Comparison of ENCODE assay signal across 17 cellular contexts in the genomic region with DNA sequence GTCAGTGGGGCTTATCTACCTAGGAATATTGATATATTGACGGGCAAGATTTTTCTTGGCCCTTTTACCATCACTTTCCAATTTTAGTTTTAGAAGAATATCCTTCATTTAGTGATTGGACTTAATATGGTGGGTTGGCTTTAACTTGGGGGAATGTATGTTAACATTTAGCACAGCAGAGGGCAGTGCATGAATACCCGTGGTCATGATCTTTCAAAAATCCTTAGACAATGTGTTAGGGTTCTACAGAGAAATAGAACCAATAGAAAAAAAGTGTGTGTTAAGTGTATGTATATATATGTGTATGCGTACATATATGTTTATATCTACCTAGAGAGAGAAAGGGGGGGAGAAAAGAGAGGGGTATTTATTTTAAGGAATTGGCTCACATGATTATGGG. TPM values are rescaled to one million over a fixed set of nuclear protein-coding genes. Genes with fewer than 3 reads are reported as not detected.
A peak's percentile ranks its signal among the peaks of the same experiment; 100 is the strongest.
DNase-seq lines count a peak whose midpoint lies in the region; ATAC-seq and TF ChIP-seq lines count a peak whose summit lies in the region.
"Had no signal": no experiment of that assay in that cellular context is flagged by ENCODE, and none has a peak within 500 bp of the region (broad histone marks: within the 10 kb centered on the region; RNA-seq: fewer than 3 reads in every experiment).

No MANE protein-coding gene starts in this region.

- peaks cover 6% of the 10 kb centered on the region; the same call in 1 of the 2 replicates for H3F3A ChIP-seq in MM.1S (ENCODE audit: insufficient read depth, low read length)

- TF ChIP-seq CTCF in GM12865 (IDR thresholded peaks at IDR 0.05; ENCODE audit: insufficient read depth, low read depth, low read length, missing control alignments) (peak; percentile 12), MM.1S (IDR thresholded peaks at IDR 0.05; ENCODE audit: low read length) (peak; percentile 24; the same call in 1 of the 2 replicates), cardiac fibroblast (IDR thresholded peaks at IDR 0.05; ENCODE audit: low read depth, low read length) (peak; percentile 24), osteoblast (IDR thresholded peaks at IDR 0.05; ENCODE audit: extremely low read depth, low read depth, low read length) (peak; percentile 32)

- H4K20me1 ChIP-seq in MM.1S (ENCODE audit: insufficient read depth, low read length), result no peaks in the 10 kb centered on the region
- no peaks in the 10 kb centered on the region for H4K20me1 ChIP-seq in osteoblast (ENCODE audit: insufficient read depth, low read length)

- H3K27me3 ChIP-seq in MM.1S (replicated peaks; ENCODE audit: insufficient read depth, low read length) (no peaks in the 10 kb centered on the region), osteoblast (ENCODE audit: insufficient read depth, low read length) (peaks cover 11% of the 10 kb centered on the region)
- H3K27me3 ChIP-seq: heart left ventricle, thyroid gland had no signal

- H3K27ac ChIP-seq in MM.1S (ENCODE audit: low read length) (no peak overlapping the region), osteoblast (ENCODE audit: low read depth, low read length) (no peak overlapping the region)
- H3K27ac ChIP-seq: heart left ventricle, thyroid gland had no signal

- DNase-seq in GM12865 (ENCODE audit: low read depth), result no peak
- DNase-seq in MM.1S, result no peak
- peak; percentile 6 to 14 for DNase-seq in cardiac fibroblast (ENCODE audit: low read depth in 2 of 2)
- DNase-seq in osteoblast (ENCODE audit: insufficient read length, low spot score, missing footprints), result no peak
- no peak for DNase-seq in stimulated activated CD4-positive, alpha-beta T cell treated with anti-CD3 and anti-CD28 coated beads, Interleukin-2, amount 100 ng/mL, for 24 hours
- no peak for DNase-seq in DMS79 (lab: John Stamatoyannopoulos, UW)
- DNase-seq: activated CD4-positive, CD25-positive, alpha-beta regulatory T cell treated with anti-CD3 and anti-CD28 coated beads, Interleukin-2, amount 50 U/mL, for 72 hours; activated T-cell treated with anti-CD3 and anti-CD28 coated beads for 4 hours; Caco-2; heart left ventricle; NCI-H1092; NCI-H446; stimulated activated CD4-positive, alpha-beta T cell treated with anti-CD3 and anti-CD28 coated beads, Interleukin-2, amount 100 ng/mL, for 48 hours; thyroid gland had no signal

- H3K4me3 ChIP-seq in GM12865 (ENCODE audit: low read depth, low read length) (no peak overlapping the region), MM.1S (ENCODE audit: low read length) (no peak overlapping the region), cardiac fibroblast (replicated peaks in 1 of 2; ENCODE audit: low read depth in 2 of 2, low read length in 2 of 2) (no peak overlapping the region), osteoblast (ENCODE audit: insufficient read depth, low read length) (no peak overlapping the region)
- H3K4me3 ChIP-seq: heart left ventricle, thyroid gland had no signal

- H3K36me3 ChIP-seq in MM.1S (replicated peaks; ENCODE audit: insufficient read depth, low read length), result no peaks in the 10 kb centered on the region
- H3K36me3 ChIP-seq in osteoblast (ENCODE audit: insufficient read depth, low read length), result no peaks in the 10 kb centered on the region
- H3K36me3 ChIP-seq: heart left ventricle, thyroid gland had no signal

- H3K79me2 ChIP-seq in MM.1S (ENCODE audit: low read length) (no peaks in the 10 kb centered on the region), osteoblast (ENCODE audit: insufficient read depth, low read length) (no peaks in the 10 kb centered on the region)

- H3K4me2 ChIP-seq in MM.1S (ENCODE audit: low read depth, low read length) (no peak overlapping the region), osteoblast (ENCODE audit: insufficient read depth, low read length) (no peak overlapping the region)

- no peaks in the 10 kb centered on the region for H3K9me3 ChIP-seq in MM.1S (replicated peaks; ENCODE audit: insufficient read depth, low read length)
- no peaks in the 10 kb centered on the region for H3K9me3 ChIP-seq in osteoblast (ENCODE audit: low read depth, low read length)
- H3K9me3 ChIP-seq: Caco-2, heart left ventricle, thyroid gland had no signal

- no peaks in the 10 kb centered on the region for H3K9me2 ChIP-seq in MM.1S (replicated peaks; ENCODE audit: insufficient read depth, low read length)

- H2AFZ ChIP-seq in MM.1S (ENCODE audit: low read length), result no peak overlapping the region
- H2AFZ ChIP-seq in osteoblast (ENCODE audit: low read length), result no peak overlapping the region

- ATAC-seq in HG03135 (IDR thresholded peaks at IDR 0.05; ENCODE audit: unreplicated experiment), result no peak
- ATAC-seq: activated naive CD4-positive, alpha-beta T cell treated with anti-CD3 and anti-CD28 coated beads, Interleukin-2, amount 50 U/mL, for 72 hours; heart left ventricle had no signal

- H3K9ac ChIP-seq in MM.1S (ENCODE audit: low read length), result no peak overlapping the region

- H3K4me1 ChIP-seq in MM.1S (ENCODE audit: low read length) (peaks cover 16% of the 10 kb centered on the region), osteoblast (ENCODE audit: insufficient read depth, low read length) (no peaks in the 10 kb centered on the region)
- H3K4me1 ChIP-seq: Caco-2 had no signal

RNA-seq across cellular contexts. Expression of gene GPR171, which starts 36.9 kb away (rescaled TPM):
- not detected in 2 replicates for total RNA-seq in osteoblast
- total RNA-seq: Caco-2, pulmonary artery endothelial cell had no signal

Comparison
In these comparisons a context has a peak if more than half of its experiments do, and no peak if none do; other contexts are left out.
1. DNase-seq: peak in cardiac fibroblast (2 of 2); none in GM12865 (single experiment), MM.1S (single experiment), osteoblast (single experiment), stimulated activated CD4-positive, alpha-beta T cell treated with anti-CD3 and anti-CD28 coated beads, Interleukin-2, amount 100 ng/mL, for 24 hours (0 of 2) and DMS79 (single experiment).
2. Peak in every context shown above with its lines, with median percentiles within 50 percentile points of each other: CTCF ChIP-seq.